7 cellular contexts compared by ENCODE assay signal in genomic region chr2:238287702-238288649, GRCh38. TPM values are rescaled to one million over a fixed set of nuclear protein-coding genes. Genes with fewer than 3 reads are reported as not detected.
DNase-seq lines count a peak whose midpoint lies in the region; ATAC-seq and TF ChIP-seq lines count a peak whose summit lies in the region.

Gene PER2, minus strand, starts transcription at chr2:238288610. Its CDS starts 10,674 bp downstream, at chr2:238277936.

- DNase-seq in GF-D8 (lab: John Stamatoyannopoulos, UW): peak; percentile 25
- peak; percentile 60 for DNase-seq in HuH-7 (ENCODE audit: low spot score)
- peak in 1 of 3 donors; percentile 24 for DNase-seq in T-helper 17 cell
- peak; percentile 80 to 89 for DNase-seq in cardiac fibroblast (ENCODE audit: low read depth in 2 of 2)
- peak; percentile 88 for DNase-seq in iris pigment epithelial cell (ENCODE audit: low read depth)

- peaks cover 2% of the 10 kb centered on the region for H3K36me3 Mint-ChIP-seq in T-helper 17 cell (ENCODE audit: low read depth)

- H3K4me3 Mint-ChIP-seq in T-helper 17 cell: peak within 1 kb of the TSS; percentile 97

- ATAC-seq in GM21447 (IDR thresholded peaks at IDR 0.05; ENCODE audit: unreplicated experiment) (peak; percentile 36), T-helper 17 cell (peak; percentile 16)

- no peaks in the 10 kb centered on the region for H3K27me3 Mint-ChIP-seq in T-helper 17 cell

- no peaks in the 10 kb centered on the region for H3K9me3 ChIP-seq in T-helper 17 cell (ENCODE audit: control insufficient read depth, low read length, poor library complexity, severe bottlenecking)

- peak within 1 kb of the TSS; percentile 77 to 100 (median 95) for H3K27ac ChIP-seq in skin epidermis

- peak; percentile 13 for TF ChIP-seq CTCF in cardiac fibroblast (IDR thresholded peaks at IDR 0.05; ENCODE audit: low read depth, low read length)

- peak within 1 kb of the TSS; percentile 95 for H3K27ac Mint-ChIP-seq in T-helper 17 cell

- H3K4me3 ChIP-seq in cardiac fibroblast (replicated peaks in 1 of 2; ENCODE audit: low read depth in 2 of 2, low read length in 2 of 2) (peak within 1 kb of the TSS; percentile 72 to 74), skin epidermis (peak within 1 kb of the TSS; percentile 51 to 96 (median 72))

- H3K4me1 Mint-ChIP-seq in T-helper 17 cell: peaks cover 33% of the 10 kb centered on the region

RNA-seq across cellular contexts. Expression of gene PER2, which starts in this region (rescaled TPM):
- total RNA-seq in T-helper 17 cell: 10 to 100 TPM; 40.7 to 40.8 TPM
